ENCODE assay signal across 17 cellular contexts in the genomic region with DNA sequence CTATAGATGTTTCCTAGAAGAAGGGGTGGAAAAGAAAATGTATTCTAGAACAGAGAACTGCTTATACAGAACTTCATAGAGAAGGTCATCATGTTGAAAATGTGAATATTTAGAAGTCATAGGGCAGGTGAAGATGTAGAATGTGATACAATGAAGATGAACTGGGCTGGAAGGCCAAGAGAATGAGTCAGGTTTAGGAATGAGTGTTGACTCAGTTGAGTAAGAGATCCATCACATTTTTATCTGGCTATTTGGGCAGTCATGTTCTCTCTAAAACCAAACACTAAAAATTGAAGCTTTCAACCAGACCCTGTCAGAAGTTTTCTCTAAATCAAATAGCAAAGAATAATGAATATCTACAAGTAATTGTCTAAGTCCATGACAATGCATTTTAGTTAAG.
"Had no signal": no experiment of that assay in that cellular context is flagged by ENCODE, and none has a peak within 500 bp of the region (broad histone marks: within the 10 kb centered on the region; RNA-seq: fewer than 3 reads in every experiment).

No MANE protein-coding gene starts in this region.

- H3K4me3 ChIP-seq: esophagus muscularis mucosa, gastrocnemius medialis, prostate gland, right atrium auricular region, thoracic aorta had no signal

- H3K27me3 ChIP-seq: esophagus muscularis mucosa, gastrocnemius medialis, right atrium auricular region had no signal

- H3K27ac ChIP-seq: esophagus muscularis mucosa, gastrocnemius medialis, prostate gland, right atrium auricular region, thoracic aorta, WERI-Rb-1 had no signal

- ATAC-seq: gastrocnemius medialis; natural killer cell treated with Interleukin-12 subunit alpha and Interleukin-12 subunit beta and Interleukin-15 and Interleukin-18, amount 100 ng/mL, for 72 hours; T-cell had no signal

- H3K36me3 ChIP-seq: esophagus muscularis mucosa, gastrocnemius medialis, prostate gland, right atrium auricular region, thoracic aorta, WERI-Rb-1 had no signal

- DNase-seq: activated naive CD4-positive, alpha-beta T cell; activated naive CD8-positive, alpha-beta T cell treated with anti-CD3 and anti-CD28 coated beads for 36 hours; activated T-cell treated with anti-CD3 and anti-CD28 coated beads, Interleukin-2, amount 50 U/mL, for 24 hours; amygdala; effector memory CD4-positive, alpha-beta T cell; gastrocnemius medialis; head of caudate nucleus; hypothalamus; stimulated activated CD4-positive, alpha-beta T cell treated with anti-CD3 and anti-CD28 coated beads, Interleukin-4, amount 100 ng/mL, for 24 hours; stimulated activated naive CD4-positive, alpha-beta T cell treated with Interleukin-2 at 50 U/mL for 16 hours; T-cell; WERI-Rb-1 had no signal

- H3K4me1 ChIP-seq: esophagus muscularis mucosa, gastrocnemius medialis, prostate gland, right atrium auricular region had no signal

- H3K9me3 ChIP-seq: esophagus muscularis mucosa, gastrocnemius medialis, prostate gland, right atrium auricular region, thoracic aorta had no signal
